Comparison of ENCODE assay signal across 1 cellular context in genomic region chr10:79131730-79132644, GRCh38.
A peak's percentile ranks its signal among the peaks of the same experiment; 100 is the strongest.
TF ChIP-seq lines count a peak whose summit lies in the region.

No MANE protein-coding gene starts in this region.

TF ChIP-seq in HepG2, 621 proteins besides CTCF, POLR2A, EP300 and RAD21 (continued from another document):
- no peak for TF ChIP-seq MNT (IDR thresholded peaks at IDR 0.05)
- no peak for TF ChIP-seq CCDC6 (CRISPR knock-in tag; IDR thresholded peaks at IDR 0.05)
- TF ChIP-seq ATF2 (CRISPR knock-in tag; IDR thresholded peaks at IDR 0.05): no peak
- TF ChIP-seq KLF9 (CRISPR knock-in tag; IDR thresholded peaks at IDR 0.05; ENCODE audit: low read depth): no peak
- TF ChIP-seq ONECUT2 (CRISPR knock-in tag; IDR thresholded peaks at IDR 0.05): peak; percentile 66; the same call in 1 of the 2 replicates
- TF ChIP-seq ZSCAN9 (CRISPR knock-in tag; IDR thresholded peaks at IDR 0.05; ENCODE audit: borderline replicate concordance): no peak
- TF ChIP-seq RERE (CRISPR knock-in tag; IDR thresholded peaks at IDR 0.05; ENCODE audit: low read depth): no peak
- no peak for TF ChIP-seq TARDBP (CRISPR knock-in tag; IDR thresholded peaks at IDR 0.05)
- TF ChIP-seq GRHL1 (CRISPR knock-in tag; conservative IDR thresholded peaks at IDR 0.05): no peak
- TF ChIP-seq CHD4 (IDR thresholded peaks at IDR 0.05; ENCODE audit: borderline replicate concordance, low read length): no peak
- no peak for TF ChIP-seq ZNF138 (CRISPR knock-in tag; IDR thresholded peaks at IDR 0.05; ENCODE audit: low read depth)
- TF ChIP-seq RBM22 (optimal IDR thresholded peaks at IDR 0.05; ENCODE audit: low read length): peak; percentile 10
- no peak for TF ChIP-seq IKZF1 (IDR thresholded peaks at IDR 0.05)
- no peak for TF ChIP-seq ZBTB10 (CRISPR knock-in tag; IDR thresholded peaks at IDR 0.05; ENCODE audit: borderline replicate concordance)
- no peak for TF ChIP-seq ZNF160 (CRISPR knock-in tag; IDR thresholded peaks at IDR 0.05)
- no peak for TF ChIP-seq HMG20B (CRISPR knock-in tag; conservative IDR thresholded peaks at IDR 0.05)
- no peak for TF ChIP-seq KLF15 (CRISPR knock-in tag; IDR thresholded peaks at IDR 0.05; ENCODE audit: borderline replicate concordance)
- TF ChIP-seq HNF1A (IDR thresholded peaks at IDR 0.05; ENCODE audit: low read depth): no peak
- TF ChIP-seq HNF1A (CRISPR knock-in tag; IDR thresholded peaks at IDR 0.05; ENCODE audit: borderline replicate concordance): no peak
- 0 out of 2 replicates have a peak, but pooled peaks have one; percentile 42 for TF ChIP-seq ZBTB37 (CRISPR knock-in tag; IDR thresholded peaks at IDR 0.05)
- no peak for TF ChIP-seq TSC22D2 (CRISPR knock-in tag; IDR thresholded peaks at IDR 0.05; ENCODE audit: borderline replicate concordance)
- no peak for TF ChIP-seq MATR3 (CRISPR knock-in tag; IDR thresholded peaks at IDR 0.05)
- no peak for TF ChIP-seq STAT5B (CRISPR knock-in tag; IDR thresholded peaks at IDR 0.05)
- TF ChIP-seq ZNF7 (CRISPR knock-in tag; IDR thresholded peaks at IDR 0.05): no peak
- no peak for TF ChIP-seq ZNF446 (CRISPR knock-in tag; IDR thresholded peaks at IDR 0.05)
- TF ChIP-seq PHF21A (CRISPR knock-in tag; IDR thresholded peaks at IDR 0.05): 0 out of 2 replicates have a peak, but pooled peaks have one; percentile 31
- TF ChIP-seq ZNF550 (CRISPR knock-in tag; IDR thresholded peaks at IDR 0.05; ENCODE audit: borderline replicate concordance): no peak
- no peak for TF ChIP-seq ZNF24 (IDR thresholded peaks at IDR 0.05)
- TF ChIP-seq HNF4A (CRISPR knock-in tag; IDR thresholded peaks at IDR 0.05): peak; percentile 35; the same call in 1 of the 2 replicates
- TF ChIP-seq ZNF430 (CRISPR knock-in tag; IDR thresholded peaks at IDR 0.05): no peak
- no peak for TF ChIP-seq HNRNPL (IDR thresholded peaks at IDR 0.05; ENCODE audit: low read depth, low read length)
- no peak for TF ChIP-seq KLF16 (CRISPR knock-in tag; IDR thresholded peaks at IDR 0.05)
- TF ChIP-seq ZNF720 (CRISPR knock-in tag; IDR thresholded peaks at IDR 0.05): no peak
- TF ChIP-seq ZNF101 (CRISPR knock-in tag; IDR thresholded peaks at IDR 0.05; ENCODE audit: borderline replicate concordance, low read depth): no peak
- no peak for TF ChIP-seq CAMTA2 (CRISPR knock-in tag; IDR thresholded peaks at IDR 0.05; ENCODE audit: borderline replicate concordance)
- no peak for TF ChIP-seq ZNF207 (IDR thresholded peaks at IDR 0.05; ENCODE audit: borderline replicate concordance)
- TF ChIP-seq ZNF569 (CRISPR knock-in tag; IDR thresholded peaks at IDR 0.05; ENCODE audit: borderline replicate concordance): no peak
- TF ChIP-seq NFYC (CRISPR knock-in tag; IDR thresholded peaks at IDR 0.05): no peak
- no peak for TF ChIP-seq SATB2 (CRISPR knock-in tag; IDR thresholded peaks at IDR 0.05)
TF ChIP-seq in HepG2: peak in this region for 10.
